Comparison of ENCODE assay signal across 10 cellular contexts in the genomic region with DNA sequence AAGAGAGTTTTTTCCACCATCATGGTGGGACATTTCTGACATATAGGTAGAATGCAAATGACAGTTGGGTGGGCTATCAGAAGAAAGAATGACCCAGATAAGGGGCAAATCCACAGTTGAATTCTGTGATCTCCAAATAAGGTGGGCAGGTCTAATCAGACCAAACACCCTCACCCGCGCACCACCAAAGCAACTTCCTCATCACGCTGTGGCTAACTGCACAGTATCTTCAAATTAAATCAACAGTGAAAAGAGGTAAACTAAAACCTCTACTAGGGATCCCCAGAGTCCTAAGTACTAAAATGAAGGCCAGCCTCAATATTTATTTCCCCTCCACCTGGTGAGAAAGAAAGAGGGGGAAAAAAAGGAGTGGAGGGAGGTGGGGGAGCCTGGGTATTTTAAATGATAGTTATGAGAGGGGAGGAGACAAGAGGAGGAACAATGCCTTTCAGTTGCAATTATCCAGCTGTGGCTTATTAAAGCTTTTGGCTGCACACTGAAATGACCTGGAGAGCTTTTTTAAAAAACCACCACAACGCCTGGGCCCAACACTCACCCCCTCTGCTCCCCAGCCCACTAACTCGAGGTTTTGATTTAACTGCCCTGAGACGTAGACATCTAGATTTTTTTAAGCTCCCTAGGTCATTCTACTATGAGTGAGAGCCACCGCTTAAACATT.
DNase-seq lines count a peak whose midpoint lies in the region; ATAC-seq and TF ChIP-seq lines count a peak whose summit lies in the region.
"Had no signal": no experiment of that assay in that cellular context is flagged by ENCODE, and none has a peak within 500 bp of the region (broad histone marks: within the 10 kb centered on the region; RNA-seq: fewer than 3 reads in every experiment).

No MANE protein-coding gene starts in this region.

- DNase-seq in IMR-90 (no peak), SKM-1 (lab: John Stamatoyannopoulos, UW; ENCODE audit: unreplicated experiment) (peak; percentile 63), neural progenitor cell (ENCODE audit: low spot score) (no peak), DMS53 (lab: John Stamatoyannopoulos, UW) (no peak), dermis blood vessel endothelial cell (no peak), NCI-H1048 (lab: John Stamatoyannopoulos, UW) (no peak)
- DNase-seq in stimulated activated CD4-positive, alpha-beta T cell treated with anti-CD3 and anti-CD28 coated beads, Interleukin-2, amount 100 ng/mL, for 48 hours: no peak
- DNase-seq: H7, posterior cingulate gyrus had no signal

- TF ChIP-seq CTCF in IMR-90 (conservative IDR thresholded peaks at IDR 0.05; ENCODE audit: low read depth, low read length) (no peak), neural progenitor cell (IDR thresholded peaks at IDR 0.05) (no peak)

- peak overlapping the region; percentile 22; the same call in 1 of the 3 replicates for H2BK15ac ChIP-seq in IMR-90 (ENCODE audit: low read depth, low read length)

- no peak for TF ChIP-seq RAD21 in IMR-90 (IDR thresholded peaks at IDR 0.05; ENCODE audit: low read length)

- peaks cover 16 to 53% of the 10 kb centered on the region in 2 experiments; a peak in 3 of 4 replicates for H3K79me1 ChIP-seq in IMR-90 (ENCODE audit: low read depth in 1 of 2, low read length in 2 of 2)

- intact Hi-C loops in IMR-90 (cut with micrococcal nuclease): loop anchor here (5.0 kb wide), 1 partner anchor 57 kb away; no protein-coding TSS in a partner anchor

- no peak overlapping the region for H3K56ac ChIP-seq in IMR-90 (ENCODE audit: extremely low read depth, insufficient read depth, low read length)

- H3K4me1 ChIP-seq in IMR-90 (ENCODE audit: control insufficient read depth, insufficient read depth, low read length) (peaks cover 27% of the 10 kb centered on the region), neural progenitor cell (peaks cover 78% of the 10 kb centered on the region)

- in situ Hi-C loops in IMR-90 (cut with MboI; ENCODE audit: low sequenced_read_pairs): no loop called here

- peaks cover 9% of the 10 kb centered on the region; the same call in 1 of the 2 replicates for H3K36me3 ChIP-seq in IMR-90 (ENCODE audit: control insufficient read depth, insufficient read depth, low read length)
- H3K36me3 ChIP-seq in neural progenitor cell: no peaks in the 10 kb centered on the region

- dilution Hi-C loops in IMR-90 (cut with HindIII; ENCODE audit: low sequenced_read_pairs, unreplicated experiment): no loop called here

- POLR2A ChIA-PET in IMR-90 (lab: Charles Lee; ENCODE audit: unreplicated experiment): no interaction called here

- H3K4me3 Mint-ChIP-seq in neural progenitor cell: no peak overlapping the region

- no peak overlapping the region for H3K4me2 ChIP-seq in IMR-90 (ENCODE audit: low read depth, low read length)
- H3K4me2 ChIP-seq in neural progenitor cell: peak overlapping the region; percentile 7

- H3K27me3 Mint-ChIP-seq in neural progenitor cell (ENCODE audit: insufficient read depth, low read depth): peaks cover 5% of the 10 kb centered on the region

- H3K9ac ChIP-seq in IMR-90 (ENCODE audit: low read depth, low read length) (no peak overlapping the region), neural progenitor cell (no peak overlapping the region)

- H3K9me1 ChIP-seq in IMR-90 (ENCODE audit: insufficient read depth, low read length): peaks cover 29% of the 10 kb centered on the region

- no peak overlapping the region for H2BK20ac ChIP-seq in IMR-90 (ENCODE audit: low read depth, low read length)

- no peak overlapping the region for H3K14ac ChIP-seq in IMR-90 (replicated peaks; ENCODE audit: low read depth, low read length)

- H3K27ac Mint-ChIP-seq in neural progenitor cell: peak overlapping the region; percentile 62

- 0 out of 2 replicates have a peak overlapping the region, but pooled peaks have one; percentile 6 for H3K23ac ChIP-seq in IMR-90 (ENCODE audit: low read depth, low read length)

- H4K20me1 ChIP-seq in IMR-90 (ENCODE audit: insufficient read depth, low read length): 0 out of 2 replicates have a peak, but pooled peaks cover 6% of the 10 kb centered on the region
- H4K20me1 ChIP-seq in neural progenitor cell (ENCODE audit: low read depth): peaks cover 100% of the 10 kb centered on the region

- no peak overlapping the region for H2BK5ac ChIP-seq in IMR-90 (ENCODE audit: low read depth, low read length, poor library complexity, severe bottlenecking)

- H3K9me3 ChIP-seq in IMR-90 (ENCODE audit: control insufficient read depth, insufficient read depth, low read length) (no peaks in the 10 kb centered on the region), neural progenitor cell (ENCODE audit: low read depth) (no peaks in the 10 kb centered on the region)

- no TSS peak for BruUV-seq in IMR-90 (replicated peaks; lab: Mats Ljungman, UMichigan)

- no peak overlapping the region for H2AK5ac ChIP-seq in IMR-90 (ENCODE audit: low read depth, low read length)

- H4K5ac ChIP-seq in IMR-90 (ENCODE audit: low read depth, low read length): no peak overlapping the region

- WGBS in IMR-90 (ENCODE audit: extremely low coverage in 2 of 2, insufficient read length in 1 of 2), 2 experiments: 100% methylated on average over 1 of the region's 7 CpGs; no CpG with 5 or more reads in 1 of the 2 experiments

- H2AFZ ChIP-seq in IMR-90 (replicated peaks; ENCODE audit: low read length, poor library complexity) (no peak overlapping the region), neural progenitor cell (replicated peaks) (no peak overlapping the region)

- H2BK120ac ChIP-seq in IMR-90 (ENCODE audit: low read depth, low read length): no peak overlapping the region

- peaks cover 100% of the 10 kb centered on the region for H3K79me2 ChIP-seq in neural progenitor cell (ENCODE audit: low read depth)

- H3K27ac ChIP-seq in IMR-90 (ENCODE audit: insufficient read depth, low read length) (no peak overlapping the region), neural progenitor cell (peak overlapping the region; percentile 64)

- H4K8ac ChIP-seq in IMR-90 (ENCODE audit: low read depth in 2 of 2, low read length in 2 of 2): no peak overlapping the region

- CTCF ChIA-PET in IMR-90 (lab: Yijun Ruan, JAX): interaction anchor here (1.0 kb wide), 1 partner anchor 22 kb away, joined by 3 read pairs; no protein-coding TSS in a partner anchor

- peaks cover 21% of the 10 kb centered on the region for H3F3A ChIP-seq in neural progenitor cell (ENCODE audit: low read depth)

- peaks cover 74% of the 10 kb centered on the region for H3K4me1 Mint-ChIP-seq in neural progenitor cell

- H2AK9ac ChIP-seq in IMR-90 (replicated peaks; ENCODE audit: low read depth, low read length, poor library complexity): no peak overlapping the region

- peaks cover 19% of the 10 kb centered on the region for H3K36me3 Mint-ChIP-seq in neural progenitor cell

- no peak overlapping the region for H4K91ac ChIP-seq in IMR-90 (ENCODE audit: insufficient read depth, low read depth, low read length)

- no peak overlapping the region for H3K18ac ChIP-seq in IMR-90 (ENCODE audit: low read depth, low read length)

- no peak overlapping the region for H3K4me3 ChIP-seq in IMR-90 (ENCODE audit: insufficient read depth, low read depth, low read length)
- no peak overlapping the region for H3K4me3 ChIP-seq in neural progenitor cell

- H3K27me3 ChIP-seq in IMR-90 (ENCODE audit: control insufficient read depth, insufficient read depth, low read length) (no peaks in the 10 kb centered on the region), neural progenitor cell (no peaks in the 10 kb centered on the region)

- H3K9me3 Mint-ChIP-seq in neural progenitor cell: no peaks in the 10 kb centered on the region

- TF ChIP-seq POLR2A in IMR-90 (IDR thresholded peaks at IDR 0.05; ENCODE audit: low read depth, low read length): no peak

- H3K4ac ChIP-seq in IMR-90 (ENCODE audit: low read depth, low read length): peak overlapping the region; percentile 85; the same call in 1 of the 2 replicates

- ATAC-seq in GM19351 (IDR thresholded peaks at IDR 0.05; ENCODE audit: unreplicated experiment) (peak; percentile 64), IMR-90 (ENCODE audit: low read depth) (no peak)

TF ChIP-seq in IMR-90, 13 proteins besides CTCF, POLR2A, EP300 and RAD21:
- TF ChIP-seq SMC3 (IDR thresholded peaks at IDR 0.05; ENCODE audit: low read depth, low read length) (no peak), BHLHE40 (IDR thresholded peaks at IDR 0.05; ENCODE audit: low read depth, low read length) (no peak), CEBPB (IDR thresholded peaks at IDR 0.05; ENCODE audit: low read depth, low read length) (no peak), FOS (IDR thresholded peaks at IDR 0.05; ENCODE audit: low read depth, low read length) (no peak), NFE2L2 (IDR thresholded peaks at IDR 0.05; ENCODE audit: low read depth, low read length) (no peak), MAZ (IDR thresholded peaks at IDR 0.05; ENCODE audit: borderline replicate concordance, low read depth, low read length) (no peak), CHD1 (IDR thresholded peaks at IDR 0.05; ENCODE audit: low read depth, low read length) (no peak), RFX5 (IDR thresholded peaks at IDR 0.05; ENCODE audit: low read depth, low read length) (no peak), RCOR1 (IDR thresholded peaks at IDR 0.05; ENCODE audit: insufficient replicate concordance, low read length) (no peak), MAFK (IDR thresholded peaks at IDR 0.05; ENCODE audit: low read depth, low read length) (no peak)
- TF ChIP-seq, protein P1, sequence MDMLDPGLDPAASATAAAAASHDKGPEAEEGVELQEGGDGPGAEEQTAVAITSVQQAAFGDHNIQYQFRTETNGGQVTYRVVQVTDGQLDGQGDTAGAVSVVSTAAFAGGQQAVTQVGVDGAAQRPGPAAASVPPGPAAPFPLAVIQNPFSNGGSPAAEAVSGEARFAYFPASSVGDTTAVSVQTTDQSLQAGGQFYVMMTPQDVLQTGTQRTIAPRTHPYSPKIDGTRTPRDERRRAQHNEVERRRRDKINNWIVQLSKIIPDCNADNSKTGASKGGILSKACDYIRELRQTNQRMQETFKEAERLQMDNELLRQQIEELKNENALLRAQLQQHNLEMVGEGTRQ (IDR thresholded peaks at IDR 0.05; ENCODE audit: low read depth, low read length): no peak
- TF ChIP-seq, protein P2, sequence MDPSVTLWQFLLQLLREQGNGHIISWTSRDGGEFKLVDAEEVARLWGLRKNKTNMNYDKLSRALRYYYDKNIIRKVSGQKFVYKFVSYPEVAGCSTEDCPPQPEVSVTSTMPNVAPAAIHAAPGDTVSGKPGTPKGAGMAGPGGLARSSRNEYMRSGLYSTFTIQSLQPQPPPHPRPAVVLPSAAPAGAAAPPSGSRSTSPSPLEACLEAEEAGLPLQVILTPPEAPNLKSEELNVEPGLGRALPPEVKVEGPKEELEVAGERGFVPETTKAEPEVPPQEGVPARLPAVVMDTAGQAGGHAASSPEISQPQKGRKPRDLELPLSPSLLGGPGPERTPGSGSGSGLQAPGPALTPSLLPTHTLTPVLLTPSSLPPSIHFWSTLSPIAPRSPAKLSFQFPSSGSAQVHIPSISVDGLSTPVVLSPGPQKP (IDR thresholded peaks at IDR 0.05; ENCODE audit: borderline replicate concordance, low read depth, low read length): no peak
